1 cellular context compared by ENCODE assay signal in the genomic region with DNA sequence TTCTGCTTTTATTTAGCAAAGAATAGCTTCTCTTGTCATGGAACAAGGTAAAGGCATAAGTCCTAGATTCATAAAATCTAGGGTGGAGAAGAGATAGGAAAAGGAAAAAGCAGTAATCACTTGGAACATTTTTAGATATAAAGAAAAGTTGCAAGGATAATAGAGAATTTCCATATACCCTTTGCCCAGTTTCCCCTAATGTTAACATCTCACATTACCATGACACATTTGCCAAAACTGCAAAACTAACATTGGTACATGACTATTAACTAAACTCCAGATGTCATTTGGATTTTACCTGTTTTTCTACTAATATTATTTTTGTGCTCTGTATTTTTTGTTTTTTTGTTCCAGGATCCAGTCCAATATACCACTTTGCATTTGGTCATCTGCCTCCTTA.
TF ChIP-seq lines count a peak whose summit lies in the region.

No MANE protein-coding gene starts in this region.

TF ChIP-seq in A549, 52 proteins besides CTCF, POLR2A, EP300 and RAD21 (continued from another document):
- no peak for TF ChIP-seq JUN (IDR thresholded peaks at IDR 0.05)
